Comparison of ENCODE assay signal across 8 cellular contexts in genomic region chr19:37077615-37077928, GRCh38. TPM values are rescaled to one million over a fixed set of nuclear protein-coding genes. Genes with fewer than 3 reads are reported as not detected.
DNase-seq lines count a peak whose midpoint lies in the region; ATAC-seq and TF ChIP-seq lines count a peak whose summit lies in the region.

No MANE protein-coding gene starts in this region.

- H3K27me3 Mint-ChIP-seq in memory B cell, result no peaks in the 10 kb centered on the region

- H3K9ac ChIP-seq in BLaER1 treated with 17β-estradiol and CSF1 and Interleukin-3, amounts not matched to agents 10 nM and 100 nM, result peak overlapping the region; percentile 79 to 93 (median 86)
- peak overlapping the region; percentile 82 for H3K9ac ChIP-seq in HUES6 (ENCODE audit: low read length)

- peaks cover 15 to 32% (median 24%) of the 10 kb centered on the region in 11 experiments for H3K36me3 ChIP-seq in BLaER1 treated with 17β-estradiol and CSF1 and Interleukin-3, amounts not matched to agents 10 nM and 100 nM
- H3K36me3 ChIP-seq in HUES6 (ENCODE audit: control insufficient read depth, insufficient read depth, low read length) (no peaks in the 10 kb centered on the region), body of pancreas (replicated peaks in 1 of 2; ENCODE audit: insufficient read depth in 1 of 2, low read depth in 2 of 2) (no peaks in the 10 kb centered on the region), vagina (peaks cover 0 to 10% of the 10 kb centered on the region in 2 donors)

- H4K20me1 ChIP-seq in BLaER1 treated with 17β-estradiol and CSF1 and Interleukin-3, amounts not matched to agents 10 nM and 100 nM, result no peaks in the 10 kb centered on the region; a peak in 1 of 22 replicates

- H3K9me3 ChIP-seq in BLaER1 treated with 17β-estradiol and CSF1 and Interleukin-3, amounts not matched to agents 10 nM and 100 nM (replicated peaks in 1 of 11), result peaks cover 28 to 43% (median 36%) of the 10 kb centered on the region in 11 experiments
- H3K9me3 ChIP-seq in HUES6 (ENCODE audit: control insufficient read depth, insufficient read depth, low read depth, low read length) (peaks cover 30% of the 10 kb centered on the region), body of pancreas (peaks cover 0 to 8% (median 0%) of the 10 kb centered on the region in 3 donors), vagina (peaks cover 1% of the 10 kb centered on the region)

- 2% methylated on average over 6 of the region's 6 CpGs for WGBS in body of pancreas, 2 donors

- H3K36me3 Mint-ChIP-seq in memory B cell, result peaks cover 16% of the 10 kb centered on the region

- peaks cover 7 to 22% (median 16%) of the 10 kb centered on the region in 10 experiments for H3K4me1 ChIP-seq in BLaER1 treated with 17β-estradiol and CSF1 and Interleukin-3, amounts not matched to agents 10 nM and 100 nM
- peaks cover 5% of the 10 kb centered on the region for H3K4me1 ChIP-seq in HUES6 (ENCODE audit: control insufficient read depth, insufficient read depth, low read length)
- H3K4me1 ChIP-seq in body of pancreas, result peaks cover 11% of the 10 kb centered on the region
- peaks cover 17% of the 10 kb centered on the region for H3K4me1 ChIP-seq in vagina

- peak overlapping the region; percentile 90 for H3K27ac Mint-ChIP-seq in memory B cell

- peak overlapping the region; percentile 60 to 85 (median 80) for H3K27ac ChIP-seq in BLaER1 treated with 17β-estradiol and CSF1 and Interleukin-3, amounts not matched to agents 10 nM and 100 nM
- 0 out of 2 replicates have a peak overlapping the region, but pooled peaks have one; percentile 25 for H3K27ac ChIP-seq in HUES6 (ENCODE audit: low read depth, low read length)
- H3K27ac ChIP-seq in body of pancreas, result peak overlapping the region; percentile 42 to 86 (median 73)
- peak overlapping the region; percentile 83 for H3K27ac ChIP-seq in vagina

- TF ChIP-seq CTCF in body of pancreas (IDR thresholded peaks at IDR 0.05), result no peak
- no peak for TF ChIP-seq CTCF in vagina (IDR thresholded peaks at IDR 0.05)

- peaks cover 20% of the 10 kb centered on the region for H3K4me1 Mint-ChIP-seq in memory B cell

- TF ChIP-seq POLR2A in body of pancreas (IDR thresholded peaks at IDR 0.05), result no peak
- no peak for TF ChIP-seq POLR2A in vagina (IDR thresholded peaks at IDR 0.05)

- H3K4me3 ChIP-seq in BLaER1 treated with 17β-estradiol and CSF1 and Interleukin-3, amounts not matched to agents 10 nM and 100 nM, result peak overlapping the region; percentile 69 to 98 (median 88)
- peak overlapping the region; percentile 93 for H3K4me3 ChIP-seq in HUES6 (ENCODE audit: low read depth, low read length)
- H3K4me3 ChIP-seq in body of pancreas, result peak overlapping the region; percentile 46 to 92
- peak overlapping the region; percentile 70 to 89 for H3K4me3 ChIP-seq in vagina

- ATAC-seq in body of pancreas, result no peak
- no peak for ATAC-seq in memory B cell (ENCODE audit: low read depth)
- no peak for ATAC-seq in GM21825 (IDR thresholded peaks at IDR 0.05; ENCODE audit: unreplicated experiment)
- ATAC-seq in HG03039 (IDR thresholded peaks at IDR 0.05; ENCODE audit: unreplicated experiment), result no peak

- H3K27me3 ChIP-seq in BLaER1 treated with 17β-estradiol and CSF1 and Interleukin-3, amounts not matched to agents 10 nM and 100 nM, result no peaks in the 10 kb centered on the region
- H3K27me3 ChIP-seq in HUES6 (ENCODE audit: control insufficient read depth, insufficient read depth, low read length) (no peaks in the 10 kb centered on the region), body of pancreas (no peaks in the 10 kb centered on the region), vagina (no peaks in the 10 kb centered on the region)

- H3K4me2 ChIP-seq in BLaER1 treated with 17β-estradiol and CSF1 and Interleukin-3, amounts not matched to agents 10 nM and 100 nM, result peak overlapping the region; percentile 59 to 83 (median 75)

- intact Hi-C loops in body of pancreas (cut with DNase I), result no loop called here
- intact Hi-C loops in vagina (cut with DNase I), result no loop called here

- H3K4me3 Mint-ChIP-seq in memory B cell, result peak overlapping the region; percentile 95

- DNase-seq in body of pancreas (no peak), memory B cell (ENCODE audit: low spot score in 2 of 2) (no peak), vagina (ENCODE audit: extremely low spot score in 2 of 2) (no peak)
- DNase-seq in activated CD8-positive, alpha-beta memory T cell treated with anti-CD3 and anti-CD28 coated beads, Interleukin-2, amount 50 U/mL, for 4 hours, result no peak

- peaks cover 8% of the 10 kb centered on the region for H3K9me3 Mint-ChIP-seq in memory B cell

RNA-seq across cellular contexts. Expression of gene ZNF420, which starts 0.7 kb away (rescaled TPM):
- total RNA-seq in body of pancreas (1 to 10 TPM; 2.6 to 4.4 TPM), vagina (9.6 TPM)

Comparison
In these comparisons a context has a peak if more than half of its experiments do, and no peak if none do; other contexts are left out.
1. H3K27ac ChIP-seq: peak in every context shown above with its lines; median percentile 83 in vagina; 80 in BLaER1 treated with 17β-estradiol and CSF1 and Interleukin-3, amounts not matched to agents 10 nM and 100 nM; 73 in body of pancreas; 25 in HUES6.